Comparison of ENCODE assay signal across 14 cellular contexts in genomic region chr19:13047374-13047773, GRCh38.
"Had no signal": no experiment of that assay in that cellular context is flagged by ENCODE, and none has a peak within 500 bp of the region (broad histone marks: within the 10 kb centered on the region; RNA-seq: fewer than 3 reads in every experiment).

No MANE protein-coding gene starts in this region.

- H3K27me3 ChIP-seq: ovary, stomach, thyroid gland had no signal

- H3K9me3 ChIP-seq: ovary, stomach, thyroid gland had no signal

- H3K36me3 ChIP-seq: neural progenitor cell, ovary, stomach, thyroid gland had no signal

- ATAC-seq: left cardiac atrium, sciatic nerve had no signal

- H3K4me3 ChIP-seq: neural progenitor cell, ovary, stomach, thyroid gland had no signal

- H3K27ac ChIP-seq: neural progenitor cell, ovary, thyroid gland had no signal

- H3K9ac ChIP-seq: neural progenitor cell had no signal

- DNase-seq: activated CD4-positive, alpha-beta T cell treated with anti-CD3 and anti-CD28 coated beads, Interleukin-2, amount 50 U/mL, for 48 hours; activated naive CD4-positive, alpha-beta T cell treated with anti-CD3 and anti-CD28 coated beads, Interleukin-2, amount 10 ng/mL, durations not matched to agents 7 days and 5 days; activated T-cell treated with anti-CD3 and anti-CD28 coated beads, Interleukin-2, amount 50 U/mL, for 1 hour; erythroblast; head of caudate nucleus; immature natural killer cell; left cardiac atrium; naive B cell; ovary; stimulated activated CD4-positive, alpha-beta T cell treated with anti-CD3 and anti-CD28 coated beads, Interleukin-1b, Interleukin-23, amount 100 ng/mL, for 48 hours; stomach; thyroid gland had no signal
